ENCODE assay signal across 1 cellular context in the genomic region with DNA sequence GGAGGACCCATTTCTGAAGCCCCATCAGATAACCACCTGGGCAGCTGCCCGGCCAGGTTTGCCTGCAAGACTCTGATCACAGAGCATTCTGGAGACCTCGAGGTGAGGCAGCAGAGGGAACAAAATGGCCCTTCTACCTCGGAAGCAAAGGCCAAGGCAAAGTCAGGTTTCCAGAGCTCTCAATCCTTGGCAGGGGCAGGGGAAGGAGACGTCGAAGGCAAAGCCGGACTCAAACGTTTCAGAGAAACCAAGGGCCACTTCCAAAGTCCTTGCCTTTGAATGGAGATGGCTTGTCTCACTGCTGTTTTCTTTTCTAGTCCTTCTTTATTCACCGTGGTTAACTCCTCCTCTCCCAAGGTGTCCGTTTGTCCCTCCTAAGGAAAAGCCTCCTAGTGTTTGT.
TF ChIP-seq lines count a peak whose summit lies in the region.

No MANE protein-coding gene starts in this region.

TF ChIP-seq in A549, 52 proteins besides CTCF, POLR2A, EP300 and RAD21 (continued from another document):
- TF ChIP-seq, protein P1, sequence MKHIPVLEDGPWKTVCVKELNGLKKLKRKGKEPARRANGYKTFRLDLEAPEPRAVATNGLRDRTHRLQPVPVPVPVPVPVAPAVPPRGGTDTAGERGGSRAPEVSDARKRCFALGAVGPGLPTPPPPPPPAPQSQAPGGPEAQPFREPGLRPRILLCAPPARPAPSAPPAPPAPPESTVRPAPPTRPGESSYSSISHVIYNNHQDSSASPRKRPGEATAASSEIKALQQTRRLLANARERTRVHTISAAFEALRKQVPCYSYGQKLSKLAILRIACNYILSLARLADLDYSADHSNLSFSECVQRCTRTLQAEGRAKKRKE (CRISPR knock-in tag; IDR thresholded peaks at IDR 0.05; ENCODE audit: low read depth): no peak
- TF ChIP-seq, protein P2, sequence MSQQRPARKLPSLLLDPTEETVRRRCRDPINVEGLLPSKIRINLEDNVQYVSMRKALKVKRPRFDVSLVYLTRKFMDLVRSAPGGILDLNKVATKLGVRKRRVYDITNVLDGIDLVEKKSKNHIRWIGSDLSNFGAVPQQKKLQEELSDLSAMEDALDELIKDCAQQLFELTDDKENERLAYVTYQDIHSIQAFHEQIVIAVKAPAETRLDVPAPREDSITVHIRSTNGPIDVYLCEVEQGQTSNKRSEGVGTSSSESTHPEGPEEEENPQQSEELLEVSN (IDR thresholded peaks at IDR 0.05; ENCODE audit: borderline replicate concordance, low read depth): no peak
- TF ChIP-seq NPAS2 (CRISPR knock-in tag; IDR thresholded peaks at IDR 0.05; ENCODE audit: borderline replicate concordance) (no peak), HOXA7 (CRISPR knock-in tag; IDR thresholded peaks at IDR 0.05) (no peak), ZC3H11A (IDR thresholded peaks at IDR 0.05) (no peak), BHLHE40 (IDR thresholded peaks at IDR 0.05; ENCODE audit: low read depth, low read length) (no peak), SMC3 (IDR thresholded peaks at IDR 0.05) (no peak), JUN (IDR thresholded peaks at IDR 0.05) (no peak)
